In the genomic region with DNA sequence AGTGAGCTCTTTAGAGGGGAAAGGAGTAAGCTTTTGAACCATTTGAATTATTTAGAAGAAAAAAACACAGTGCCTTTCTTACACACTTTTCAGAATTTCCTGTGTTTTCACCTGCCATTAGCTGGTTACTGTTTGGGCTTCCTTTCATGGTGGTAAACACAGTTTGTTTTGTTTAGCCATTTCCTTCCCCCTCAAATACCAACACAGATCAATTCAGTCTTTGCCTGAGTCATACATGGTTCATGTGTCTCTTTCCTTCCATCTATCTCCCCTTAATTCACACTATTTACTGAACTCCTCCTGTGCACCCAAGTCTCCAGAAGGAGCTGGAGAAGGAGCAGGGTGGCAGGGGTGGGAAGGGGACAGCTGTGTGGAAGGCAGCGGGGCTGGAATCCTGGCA, we compare ENCODE assay signal across 17 cellular contexts. TPM values are rescaled to one million over a fixed set of nuclear protein-coding genes. Genes with fewer than 3 reads are reported as not detected.
DNase-seq lines count a peak whose midpoint lies in the region; ATAC-seq and TF ChIP-seq lines count a peak whose summit lies in the region.
"Had no signal": no experiment of that assay in that cellular context is flagged by ENCODE, and none has a peak within 500 bp of the region (broad histone marks: within the 10 kb centered on the region; RNA-seq: fewer than 3 reads in every experiment).

No MANE protein-coding gene starts in this region.

- H2AK5ac ChIP-seq in mesendoderm (ENCODE audit: low read length): no peak overlapping the region

- no peaks in the 10 kb centered on the region for H3K9me3 Mint-ChIP-seq in natural killer cell
- no peaks in the 10 kb centered on the region for H3K9me3 Mint-ChIP-seq in natural killer cell treated with Interleukin-12 subunit alpha and Interleukin-12 subunit beta and Interleukin-15 and Interleukin-18, amount 100 ng/mL, for 72 hours
- no peaks in the 10 kb centered on the region for H3K9me3 Mint-ChIP-seq in type B pancreatic cell

- peak overlapping the region; percentile 15 for H3K18ac ChIP-seq in mesendoderm (ENCODE audit: low read length)

- no peak overlapping the region for H4K5ac ChIP-seq in mesendoderm (ENCODE audit: low read length)

- peaks cover 25% of the 10 kb centered on the region for H3K4me1 ChIP-seq in mesendoderm (ENCODE audit: control insufficient read depth, low read depth, low read length)
- H3K4me1 ChIP-seq: A549 had no signal

- H3K4me1 Mint-ChIP-seq in natural killer cell: peaks cover 21 to 34% of the 10 kb centered on the region in 2 donors
- peaks cover 10 to 19% of the 10 kb centered on the region in 2 donors for H3K4me1 Mint-ChIP-seq in natural killer cell treated with Interleukin-12 subunit alpha and Interleukin-12 subunit beta and Interleukin-15 and Interleukin-18, amount 100 ng/mL, for 72 hours (ENCODE audit: low read depth in 2 of 2)
- peaks cover 63% of the 10 kb centered on the region for H3K4me1 Mint-ChIP-seq in type B pancreatic cell (ENCODE audit: unreplicated experiment)

- H2BK15ac ChIP-seq in mesendoderm (replicated peaks; ENCODE audit: low read depth): no peak overlapping the region

- TF ChIP-seq CTCF in natural killer cell (IDR thresholded peaks at IDR 0.05) (no peak), type B pancreatic cell (conservative IDR thresholded peaks at IDR 0.05) (no peak)

- H3K36me3 Mint-ChIP-seq in natural killer cell (no peaks in the 10 kb centered on the region), type B pancreatic cell (peaks cover 3% of the 10 kb centered on the region)
- H3K36me3 Mint-ChIP-seq in natural killer cell treated with Interleukin-12 subunit alpha and Interleukin-12 subunit beta and Interleukin-15 and Interleukin-18, amount 100 ng/mL, for 72 hours: no peaks in the 10 kb centered on the region

- H3K56ac ChIP-seq in mesendoderm (ENCODE audit: low read length): peak overlapping the region; percentile 45

- ATAC-seq in natural killer cell (peak in 1 of 3 donors; percentile 46), GM19397 (IDR thresholded peaks at IDR 0.05; ENCODE audit: unreplicated experiment) (no peak)
- ATAC-seq in natural killer cell treated with Interleukin-12 subunit alpha and Interleukin-12 subunit beta and Interleukin-15 and Interleukin-18, amount 100 ng/mL, for 72 hours: no peak
- ATAC-seq: A549 had no signal

- in situ Hi-C loops in KBM-7 (cut with MboI; ENCODE audit: low pct_unique_long_range_greater_than_20kb, low sequenced_read_pairs): no loop called here

- no peaks in the 10 kb centered on the region for H3K36me3 ChIP-seq in mesendoderm (ENCODE audit: control insufficient read depth, insufficient read depth, low read length)

- no peaks in the 10 kb centered on the region for H3K27me3 ChIP-seq in mesendoderm (ENCODE audit: insufficient read depth, low read length, poor library complexity)

- peak overlapping the region; percentile 53 to 68 for H3K27ac Mint-ChIP-seq in natural killer cell
- H3K27ac Mint-ChIP-seq in natural killer cell treated with Interleukin-12 subunit alpha and Interleukin-12 subunit beta and Interleukin-15 and Interleukin-18, amount 100 ng/mL, for 72 hours: peak overlapping the region in 1 of 2 donors; percentile 12
- peak overlapping the region; percentile 24 for H3K27ac Mint-ChIP-seq in type B pancreatic cell

- H3K79me2 ChIP-seq in mesendoderm (ENCODE audit: control insufficient read depth, insufficient read depth, low read length): peaks cover 2% of the 10 kb centered on the region

- peak overlapping the region; percentile 38 for H3K23ac ChIP-seq in mesendoderm (ENCODE audit: low read length)

- WGBS in mesendoderm (ENCODE audit: extremely low coverage, insufficient coverage, low lambda C conversion rate): no CpG with 5 or more reads among the region's 1 CpG

- no peak overlapping the region for H3K4ac ChIP-seq in mesendoderm (ENCODE audit: low read depth, low read length)

- intact Hi-C loops in natural killer cell (cut with micrococcal nuclease): no loop called here

- H3K4me3 Mint-ChIP-seq in natural killer cell: no peak overlapping the region
- no peak overlapping the region for H3K4me3 Mint-ChIP-seq in natural killer cell treated with Interleukin-12 subunit alpha and Interleukin-12 subunit beta and Interleukin-15 and Interleukin-18, amount 100 ng/mL, for 72 hours
- peak overlapping the region; percentile 33 for H3K4me3 Mint-ChIP-seq in type B pancreatic cell

- no peak overlapping the region for H3K27ac ChIP-seq in mesendoderm (ENCODE audit: low read depth, low read length)
- H3K27ac ChIP-seq: A549, C4-2B had no signal

- H3K9ac ChIP-seq in mesendoderm (ENCODE audit: low read length): no peak overlapping the region

- no peak overlapping the region for H3K4me2 ChIP-seq in mesendoderm (ENCODE audit: low read length)
- H3K4me2 ChIP-seq: A549 had no signal

- no peak overlapping the region for H4K8ac ChIP-seq in mesendoderm (ENCODE audit: low read depth, low read length)

- H3K27me3 Mint-ChIP-seq in natural killer cell (ENCODE audit: low read depth in 2 of 2): peaks cover 0 to 5% of the 10 kb centered on the region in 2 donors
- H3K27me3 Mint-ChIP-seq in natural killer cell treated with Interleukin-12 subunit alpha and Interleukin-12 subunit beta and Interleukin-15 and Interleukin-18, amount 100 ng/mL, for 72 hours: peaks cover 0 to 3% of the 10 kb centered on the region in 2 donors
- no peaks in the 10 kb centered on the region for H3K27me3 Mint-ChIP-seq in type B pancreatic cell

- no peak overlapping the region for H3K4me3 ChIP-seq in mesendoderm (ENCODE audit: low read length)
- H3K4me3 ChIP-seq: A549 had no signal

- H2BK120ac ChIP-seq in mesendoderm (ENCODE audit: low read depth, low read length): no peak overlapping the region

- no peak for DNase-seq in natural killer cell
- no peak for DNase-seq in natural killer cell treated with Interleukin-12 subunit alpha and Interleukin-12 subunit beta and Interleukin-15 and Interleukin-18, amount 100 ng/mL, for 72 hours (ENCODE audit: low spot score)
- peak; percentile 50 for DNase-seq in dermis blood vessel endothelial cell
- DNase-seq in mesendoderm: no peak
- no peak for DNase-seq in type B pancreatic cell (ENCODE audit: extremely low spot score, unreplicated experiment)
- no peak for DNase-seq in KBM-7
- no peak for DNase-seq in mesenteric fat pad (ENCODE audit: low spot score)
- DNase-seq: Calu3, GOT3, NCI-H1417 treated with DMSO at 0.1 percent for 48 hours, NCI-H2029, NCI-H510A treated with DMSO at 0.1 percent for 48 hours, SIG-M5 had no signal

- H2BK5ac ChIP-seq in mesendoderm (ENCODE audit: low read length): no peak overlapping the region

- peaks cover 2% of the 10 kb centered on the region for H3K79me1 ChIP-seq in mesendoderm (ENCODE audit: low read length)

RNA-seq across cellular contexts. Expression of a gene that starts 45.0 kb away (rescaled TPM):
- not detected for total RNA-seq in natural killer cell
- under 1 TPM in 1 of 2 donors, not detected in 1; 0.14 TPM for total RNA-seq in natural killer cell treated with Interleukin-12 subunit alpha and Interleukin-12 subunit beta and Interleukin-15 and Interleukin-18, amount 100 ng/mL, for 72 hours
- total RNA-seq in dermis blood vessel endothelial cell: 8.5 and 12.1 TPM in 2 replicates
- 57.4 TPM for polyA plus RNA-seq in mesendoderm (2013, experiment 1 of 2)
- polyA plus RNA-seq in mesendoderm (2013, experiment 2 of 2): 61.2 TPM
- total RNA-seq in type B pancreatic cell (ENCODE audit: low replicate concordance): 27.4 and 32.4 TPM in 2 replicates
- total RNA-seq in mesenteric fat pad: 27.8 TPM
- total RNA-seq: RPMI7951 had no signal
